ENCODE assay signal across 3 cellular contexts in genomic region chr2:86807462-86808275, GRCh38.
A peak's percentile ranks its signal among the peaks of the same experiment; 100 is the strongest.
TF ChIP-seq lines count a peak whose summit lies in the region.

No MANE protein-coding gene starts in this region.

TF ChIP-seq in IMR-90, 13 proteins besides CTCF, POLR2A, EP300 and RAD21:
- TF ChIP-seq, protein P1, sequence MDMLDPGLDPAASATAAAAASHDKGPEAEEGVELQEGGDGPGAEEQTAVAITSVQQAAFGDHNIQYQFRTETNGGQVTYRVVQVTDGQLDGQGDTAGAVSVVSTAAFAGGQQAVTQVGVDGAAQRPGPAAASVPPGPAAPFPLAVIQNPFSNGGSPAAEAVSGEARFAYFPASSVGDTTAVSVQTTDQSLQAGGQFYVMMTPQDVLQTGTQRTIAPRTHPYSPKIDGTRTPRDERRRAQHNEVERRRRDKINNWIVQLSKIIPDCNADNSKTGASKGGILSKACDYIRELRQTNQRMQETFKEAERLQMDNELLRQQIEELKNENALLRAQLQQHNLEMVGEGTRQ (IDR thresholded peaks at IDR 0.05; ENCODE audit: low read depth, low read length) = peak; percentile 10; the same call in 1 of the 2 replicates
- no peak for TF ChIP-seq BHLHE40 (IDR thresholded peaks at IDR 0.05; ENCODE audit: low read depth, low read length)

TF ChIP-seq in SK-N-SH treated with all-trans-retinoic acid at 6 μM for 48 hours, 23 proteins besides CTCF, POLR2A, EP300 and RAD21:
- TF ChIP-seq, protein P2, sequence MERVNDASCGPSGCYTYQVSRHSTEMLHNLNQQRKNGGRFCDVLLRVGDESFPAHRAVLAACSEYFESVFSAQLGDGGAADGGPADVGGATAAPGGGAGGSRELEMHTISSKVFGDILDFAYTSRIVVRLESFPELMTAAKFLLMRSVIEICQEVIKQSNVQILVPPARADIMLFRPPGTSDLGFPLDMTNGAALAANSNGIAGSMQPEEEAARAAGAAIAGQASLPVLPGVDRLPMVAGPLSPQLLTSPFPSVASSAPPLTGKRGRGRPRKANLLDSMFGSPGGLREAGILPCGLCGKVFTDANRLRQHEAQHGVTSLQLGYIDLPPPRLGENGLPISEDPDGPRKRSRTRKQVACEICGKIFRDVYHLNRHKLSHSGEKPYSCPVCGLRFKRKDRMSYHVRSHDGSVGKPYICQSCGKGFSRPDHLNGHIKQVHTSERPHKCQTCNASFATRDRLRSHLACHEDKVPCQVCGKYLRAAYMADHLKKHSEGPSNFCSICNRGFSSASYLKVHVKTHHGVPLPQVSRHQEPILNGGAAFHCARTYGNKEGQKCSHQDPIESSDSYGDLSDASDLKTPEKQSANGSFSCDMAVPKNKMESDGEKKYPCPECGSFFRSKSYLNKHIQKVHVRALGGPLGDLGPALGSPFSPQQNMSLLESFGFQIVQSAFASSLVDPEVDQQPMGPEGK (CRISPR knock-in tag; IDR thresholded peaks at IDR 0.05; ENCODE audit: borderline replicate concordance) = no peak
- TF ChIP-seq PPARA (CRISPR knock-in tag; IDR thresholded peaks at IDR 0.05; ENCODE audit: borderline replicate concordance) (no peak), ZFP3 (CRISPR knock-in tag; IDR thresholded peaks at IDR 0.05) (no peak), GLIS3 (CRISPR knock-in tag; IDR thresholded peaks at IDR 0.05) (no peak), ZNF565 (CRISPR knock-in tag; conservative IDR thresholded peaks at IDR 0.05; ENCODE audit: low read depth) (no peak), RARB (CRISPR knock-in tag; IDR thresholded peaks at IDR 0.05) (no peak), CSDC2 (CRISPR knock-in tag; IDR thresholded peaks at IDR 0.05) (no peak), BACH2 (CRISPR knock-in tag; IDR thresholded peaks at IDR 0.05; ENCODE audit: borderline replicate concordance) (no peak), ZFP30 (CRISPR knock-in tag; IDR thresholded peaks at IDR 0.05) (no peak), SNAI2 (CRISPR knock-in tag; IDR thresholded peaks at IDR 0.05) (no peak), ZC3H10 (CRISPR knock-in tag; IDR thresholded peaks at IDR 0.05) (no peak), CSRNP3 (CRISPR knock-in tag; IDR thresholded peaks at IDR 0.05) (no peak), TCF4 (CRISPR knock-in tag; IDR thresholded peaks at IDR 0.05; ENCODE audit: borderline replicate concordance) (no peak), ARNTL (CRISPR knock-in tag; IDR thresholded peaks at IDR 0.05; ENCODE audit: borderline replicate concordance, low read depth) (no peak), ZNF8 (CRISPR knock-in tag; IDR thresholded peaks at IDR 0.05) (no peak)
- TF ChIP-seq, protein P3, sequence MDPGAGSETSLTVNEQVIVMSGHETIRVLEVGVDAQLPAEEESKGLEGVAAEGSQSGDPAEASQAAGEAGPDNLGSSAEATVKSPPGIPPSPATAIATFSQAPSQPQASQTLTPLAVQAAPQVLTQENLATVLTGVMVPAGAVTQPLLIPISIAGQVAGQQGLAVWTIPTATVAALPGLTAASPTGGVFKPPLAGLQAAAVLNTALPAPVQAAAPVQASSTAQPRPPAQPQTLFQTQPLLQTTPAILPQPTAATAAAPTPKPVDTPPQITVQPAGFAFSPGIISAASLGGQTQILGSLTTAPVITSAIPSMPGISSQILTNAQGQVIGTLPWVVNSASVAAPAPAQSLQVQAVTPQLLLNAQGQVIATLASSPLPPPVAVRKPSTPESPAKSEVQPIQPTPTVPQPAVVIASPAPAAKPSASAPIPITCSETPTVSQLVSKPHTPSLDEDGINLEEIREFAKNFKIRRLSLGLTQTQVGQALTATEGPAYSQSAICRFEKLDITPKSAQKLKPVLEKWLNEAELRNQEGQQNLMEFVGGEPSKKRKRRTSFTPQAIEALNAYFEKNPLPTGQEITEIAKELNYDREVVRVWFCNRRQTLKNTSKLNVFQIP (CRISPR knock-in tag; IDR thresholded peaks at IDR 0.05; ENCODE audit: borderline replicate concordance, low read depth) = no peak
- TF ChIP-seq, protein P4, sequence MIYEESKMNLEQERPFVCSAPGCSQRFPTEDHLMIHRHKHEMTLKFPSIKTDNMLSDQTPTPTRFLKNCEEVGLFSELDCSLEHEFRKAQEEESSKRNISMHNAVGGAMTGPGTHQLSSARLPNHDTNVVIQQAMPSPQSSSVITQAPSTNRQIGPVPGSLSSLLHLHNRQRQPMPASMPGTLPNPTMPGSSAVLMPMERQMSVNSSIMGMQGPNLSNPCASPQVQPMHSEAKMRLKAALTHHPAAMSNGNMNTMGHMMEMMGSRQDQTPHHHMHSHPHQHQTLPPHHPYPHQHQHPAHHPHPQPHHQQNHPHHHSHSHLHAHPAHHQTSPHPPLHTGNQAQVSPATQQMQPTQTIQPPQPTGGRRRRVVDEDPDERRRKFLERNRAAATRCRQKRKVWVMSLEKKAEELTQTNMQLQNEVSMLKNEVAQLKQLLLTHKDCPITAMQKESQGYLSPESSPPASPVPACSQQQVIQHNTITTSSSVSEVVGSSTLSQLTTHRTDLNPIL (CRISPR knock-in tag; IDR thresholded peaks at IDR 0.05; ENCODE audit: low read depth) = no peak
- TF ChIP-seq, protein P5, sequence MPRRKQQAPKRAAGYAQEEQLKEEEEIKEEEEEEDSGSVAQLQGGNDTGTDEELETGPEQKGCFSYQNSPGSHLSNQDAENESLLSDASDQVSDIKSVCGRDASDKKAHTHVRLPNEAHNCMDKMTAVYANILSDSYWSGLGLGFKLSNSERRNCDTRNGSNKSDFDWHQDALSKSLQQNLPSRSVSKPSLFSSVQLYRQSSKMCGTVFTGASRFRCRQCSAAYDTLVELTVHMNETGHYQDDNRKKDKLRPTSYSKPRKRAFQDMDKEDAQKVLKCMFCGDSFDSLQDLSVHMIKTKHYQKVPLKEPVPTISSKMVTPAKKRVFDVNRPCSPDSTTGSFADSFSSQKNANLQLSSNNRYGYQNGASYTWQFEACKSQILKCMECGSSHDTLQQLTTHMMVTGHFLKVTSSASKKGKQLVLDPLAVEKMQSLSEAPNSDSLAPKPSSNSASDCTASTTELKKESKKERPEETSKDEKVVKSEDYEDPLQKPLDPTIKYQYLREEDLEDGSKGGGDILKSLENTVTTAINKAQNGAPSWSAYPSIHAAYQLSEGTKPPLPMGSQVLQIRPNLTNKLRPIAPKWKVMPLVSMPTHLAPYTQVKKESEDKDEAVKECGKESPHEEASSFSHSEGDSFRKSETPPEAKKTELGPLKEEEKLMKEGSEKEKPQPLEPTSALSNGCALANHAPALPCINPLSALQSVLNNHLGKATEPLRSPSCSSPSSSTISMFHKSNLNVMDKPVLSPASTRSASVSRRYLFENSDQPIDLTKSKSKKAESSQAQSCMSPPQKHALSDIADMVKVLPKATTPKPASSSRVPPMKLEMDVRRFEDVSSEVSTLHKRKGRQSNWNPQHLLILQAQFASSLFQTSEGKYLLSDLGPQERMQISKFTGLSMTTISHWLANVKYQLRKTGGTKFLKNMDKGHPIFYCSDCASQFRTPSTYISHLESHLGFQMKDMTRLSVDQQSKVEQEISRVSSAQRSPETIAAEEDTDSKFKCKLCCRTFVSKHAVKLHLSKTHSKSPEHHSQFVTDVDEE (CRISPR knock-in tag; IDR thresholded peaks at IDR 0.05) = no peak

TF ChIP-seq in HepG2, 621 proteins besides CTCF, POLR2A, EP300 and RAD21 (continues in another document):
- TF ChIP-seq IRF9 (CRISPR knock-in tag; IDR thresholded peaks at IDR 0.05; ENCODE audit: borderline replicate concordance) (peak; percentile 53; the same call in 1 of the 2 replicates), TCF12 (IDR thresholded peaks at IDR 0.05) (no peak), TCF12 (CRISPR knock-in tag; IDR thresholded peaks at IDR 0.05) (peak; percentile 67; the same call in 1 of the 2 replicates), ZNF224 (CRISPR knock-in tag; IDR thresholded peaks at IDR 0.05) (0 out of 2 replicates have a peak, but pooled peaks have one; percentile 31), ZNF207 (IDR thresholded peaks at IDR 0.05; ENCODE audit: borderline replicate concordance) (no peak), BCL6 (CRISPR knock-in tag; IDR thresholded peaks at IDR 0.05) (peak; percentile 8; the same call in 1 of the 2 replicates), MYC (CRISPR knock-in tag; IDR thresholded peaks at IDR 0.05; ENCODE audit: borderline replicate concordance) (peak; percentile 82), MXD3 (CRISPR knock-in tag; IDR thresholded peaks at IDR 0.05) (peak; percentile 60; the same call in 1 of the 2 replicates), ZNF777 (CRISPR knock-in tag; IDR thresholded peaks at IDR 0.05) (peak; percentile 66; the same call in 1 of the 2 replicates), HNRNPLL (IDR thresholded peaks at IDR 0.05; ENCODE audit: low read depth, low read length, poor library complexity, severe bottlenecking) (peak; percentile 93), ZNF446 (CRISPR knock-in tag; IDR thresholded peaks at IDR 0.05) (peak; percentile 85), HINFP (CRISPR knock-in tag; IDR thresholded peaks at IDR 0.05; ENCODE audit: low read depth) (0 out of 2 replicates have a peak, but pooled peaks have one; percentile 63), ZNF292 (CRISPR knock-in tag; IDR thresholded peaks at IDR 0.05; ENCODE audit: borderline replicate concordance, low read depth) (peak; percentile 44; the same call in 1 of the 2 replicates), ETV6 (CRISPR knock-in tag; conservative IDR thresholded peaks at IDR 0.05) (0 out of 2 replicates have a peak, but pooled peaks have one; percentile 61), RNF2 (conservative IDR thresholded peaks at IDR 0.05; ENCODE audit: low read depth) (peak; percentile 60; the same call in 1 of the 2 replicates), PHF8 (CRISPR knock-in tag; IDR thresholded peaks at IDR 0.05) (peak; percentile 38; the same call in 1 of the 2 replicates), BORCS8-MEF2B (CRISPR knock-in tag; IDR thresholded peaks at IDR 0.05) (peak; percentile 71)
- TF ChIP-seq, protein P6, sequence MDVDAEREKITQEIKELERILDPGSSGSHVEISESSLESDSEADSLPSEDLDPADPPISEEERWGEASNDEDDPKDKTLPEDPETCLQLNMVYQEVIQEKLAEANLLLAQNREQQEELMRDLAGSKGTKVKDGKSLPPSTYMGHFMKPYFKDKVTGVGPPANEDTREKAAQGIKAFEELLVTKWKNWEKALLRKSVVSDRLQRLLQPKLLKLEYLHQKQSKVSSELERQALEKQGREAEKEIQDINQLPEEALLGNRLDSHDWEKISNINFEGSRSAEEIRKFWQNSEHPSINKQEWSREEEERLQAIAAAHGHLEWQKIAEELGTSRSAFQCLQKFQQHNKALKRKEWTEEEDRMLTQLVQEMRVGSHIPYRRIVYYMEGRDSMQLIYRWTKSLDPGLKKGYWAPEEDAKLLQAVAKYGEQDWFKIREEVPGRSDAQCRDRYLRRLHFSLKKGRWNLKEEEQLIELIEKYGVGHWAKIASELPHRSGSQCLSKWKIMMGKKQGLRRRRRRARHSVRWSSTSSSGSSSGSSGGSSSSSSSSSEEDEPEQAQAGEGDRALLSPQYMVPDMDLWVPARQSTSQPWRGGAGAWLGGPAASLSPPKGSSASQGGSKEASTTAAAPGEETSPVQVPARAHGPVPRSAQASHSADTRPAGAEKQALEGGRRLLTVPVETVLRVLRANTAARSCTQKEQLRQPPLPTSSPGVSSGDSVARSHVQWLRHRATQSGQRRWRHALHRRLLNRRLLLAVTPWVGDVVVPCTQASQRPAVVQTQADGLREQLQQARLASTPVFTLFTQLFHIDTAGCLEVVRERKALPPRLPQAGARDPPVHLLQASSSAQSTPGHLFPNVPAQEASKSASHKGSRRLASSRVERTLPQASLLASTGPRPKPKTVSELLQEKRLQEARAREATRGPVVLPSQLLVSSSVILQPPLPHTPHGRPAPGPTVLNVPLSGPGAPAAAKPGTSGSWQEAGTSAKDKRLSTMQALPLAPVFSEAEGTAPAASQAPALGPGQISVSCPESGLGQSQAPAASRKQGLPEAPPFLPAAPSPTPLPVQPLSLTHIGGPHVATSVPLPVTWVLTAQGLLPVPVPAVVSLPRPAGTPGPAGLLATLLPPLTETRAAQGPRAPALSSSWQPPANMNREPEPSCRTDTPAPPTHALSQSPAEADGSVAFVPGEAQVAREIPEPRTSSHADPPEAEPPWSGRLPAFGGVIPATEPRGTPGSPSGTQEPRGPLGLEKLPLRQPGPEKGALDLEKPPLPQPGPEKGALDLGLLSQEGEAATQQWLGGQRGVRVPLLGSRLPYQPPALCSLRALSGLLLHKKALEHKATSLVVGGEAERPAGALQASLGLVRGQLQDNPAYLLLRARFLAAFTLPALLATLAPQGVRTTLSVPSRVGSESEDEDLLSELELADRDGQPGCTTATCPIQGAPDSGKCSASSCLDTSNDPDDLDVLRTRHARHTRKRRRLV (CRISPR knock-in tag; IDR thresholded peaks at IDR 0.05) = peak; percentile 52; the same call in 1 of the 2 replicates
- TF ChIP-seq, protein P7, sequence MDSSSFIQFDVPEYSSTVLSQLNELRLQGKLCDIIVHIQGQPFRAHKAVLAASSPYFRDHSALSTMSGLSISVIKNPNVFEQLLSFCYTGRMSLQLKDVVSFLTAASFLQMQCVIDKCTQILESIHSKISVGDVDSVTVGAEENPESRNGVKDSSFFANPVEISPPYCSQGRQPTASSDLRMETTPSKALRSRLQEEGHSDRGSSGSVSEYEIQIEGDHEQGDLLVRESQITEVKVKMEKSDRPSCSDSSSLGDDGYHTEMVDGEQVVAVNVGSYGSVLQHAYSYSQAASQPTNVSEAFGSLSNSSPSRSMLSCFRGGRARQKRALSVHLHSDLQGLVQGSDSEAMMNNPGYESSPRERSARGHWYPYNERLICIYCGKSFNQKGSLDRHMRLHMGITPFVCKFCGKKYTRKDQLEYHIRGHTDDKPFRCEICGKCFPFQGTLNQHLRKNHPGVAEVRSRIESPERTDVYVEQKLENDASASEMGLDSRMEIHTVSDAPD (CRISPR knock-in tag; IDR thresholded peaks at IDR 0.05) = no peak
- TF ChIP-seq, protein P8, sequence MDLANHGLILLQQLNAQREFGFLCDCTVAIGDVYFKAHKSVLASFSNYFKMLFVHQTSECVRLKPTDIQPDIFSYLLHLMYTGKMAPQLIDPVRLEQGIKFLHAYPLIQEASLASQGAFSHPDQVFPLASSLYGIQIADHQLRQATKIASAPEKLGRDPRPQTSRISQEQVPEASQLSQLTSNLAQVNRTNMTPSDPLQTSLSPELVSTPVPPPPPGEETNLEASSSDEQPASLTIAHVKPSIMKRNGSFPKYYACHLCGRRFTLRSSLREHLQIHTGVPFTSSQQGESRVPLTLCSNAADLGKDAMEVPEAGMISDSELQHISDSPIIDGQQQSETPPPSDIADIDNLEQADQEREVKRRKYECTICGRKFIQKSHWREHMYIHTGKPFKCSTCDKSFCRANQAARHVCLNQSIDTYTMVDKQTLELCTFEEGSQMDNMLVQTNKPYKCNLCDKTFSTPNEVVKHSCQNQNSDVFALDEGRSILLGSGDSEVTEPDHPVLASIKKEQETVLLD (CRISPR knock-in tag; IDR thresholded peaks at IDR 0.05; ENCODE audit: low read depth) = peak; percentile 42; the same call in 1 of the 2 replicates
